16 cellular contexts compared by ENCODE assay signal in the genomic region with DNA sequence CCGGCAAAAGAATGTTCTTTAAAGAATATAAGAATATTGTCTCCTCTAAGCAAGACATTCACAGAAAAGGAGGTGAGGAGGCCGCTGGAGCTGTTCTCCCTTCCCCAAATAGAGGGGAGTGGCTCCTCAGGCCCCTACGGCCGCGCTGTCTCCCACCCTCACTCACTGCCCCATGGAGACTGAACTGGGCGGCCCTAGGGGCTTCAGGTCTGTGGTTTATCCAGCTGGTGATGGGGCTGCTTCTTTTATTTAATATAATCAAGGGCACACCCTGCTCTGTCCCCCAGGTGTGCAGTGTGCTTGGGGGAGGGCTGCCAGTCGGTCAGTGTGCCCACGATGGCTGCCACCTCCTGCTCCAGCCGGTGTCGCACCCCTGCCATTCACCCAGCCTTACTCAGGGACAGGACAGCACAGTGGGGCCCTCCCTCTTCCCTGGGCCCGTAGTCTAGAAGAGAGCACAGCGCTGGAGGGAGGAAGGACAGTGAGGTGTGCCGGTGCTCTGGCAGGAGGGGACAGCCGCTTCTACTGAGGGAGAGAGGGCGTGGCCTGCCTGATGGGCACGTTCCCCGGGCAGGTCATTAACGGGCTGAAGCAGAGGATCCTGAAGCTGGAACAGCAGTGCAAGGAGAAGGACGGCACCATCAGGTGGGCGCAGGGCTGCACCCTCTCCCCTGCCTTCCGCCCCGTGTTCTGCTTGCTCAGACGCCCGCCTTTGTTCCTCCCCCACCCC. TPM values are rescaled to one million over a fixed set of nuclear protein-coding genes. Genes with fewer than 3 reads are reported as not detected.
DNase-seq lines count a peak whose midpoint lies in the region; ATAC-seq and FAIRE-seq lines count a peak whose summit lies in the region.
"Had no signal": no experiment of that assay in that cellular context is flagged by ENCODE, and none has a peak within 500 bp of the region (broad histone marks: within the 10 kb centered on the region; RNA-seq: fewer than 3 reads in every experiment).

No MANE protein-coding gene starts in this region.

- H3K27me3 ChIP-seq in neuronal stem cell (ENCODE audit: control insufficient read depth in 3 of 3, insufficient read depth in 3 of 3, low read depth in 1 of 3, low read length in 3 of 3): no peaks in the 10 kb centered on the region
- H3K27me3 ChIP-seq: BLaER1 treated with 17β-estradiol and CSF1 and Interleukin-3, amounts not matched to agents 10 nM and 100 nM had no signal

- H2BK5ac ChIP-seq in neuronal stem cell (ENCODE audit: low read length): no peak overlapping the region

- H4K8ac ChIP-seq in neuronal stem cell (ENCODE audit: low read depth, low read length): no peak overlapping the region

- H2BK120ac ChIP-seq in neuronal stem cell (ENCODE audit: low read depth, low read length): no peak overlapping the region

- no peaks in the 10 kb centered on the region for H3K79me1 ChIP-seq in neuronal stem cell (ENCODE audit: low read depth, low read length)

- H4K91ac ChIP-seq in neuronal stem cell (ENCODE audit: low read depth, low read length, poor library complexity): no peak overlapping the region

- peak overlapping the region; percentile 83 for H3K18ac ChIP-seq in neuronal stem cell (ENCODE audit: low read length)

- H2BK12ac ChIP-seq in neuronal stem cell (ENCODE audit: low read length): no peak overlapping the region

- H3K9me3 Mint-ChIP-seq in activated CD8-positive, alpha-beta memory T cell treated with anti-CD3 and anti-CD28 coated beads, Interleukin-2, amount 10 ng/mL, durations not matched to agents 7 days and 5 days (ENCODE audit: low read depth): no peaks in the 10 kb centered on the region
- H3K9me3 Mint-ChIP-seq: CD4-positive, CD25-positive, alpha-beta regulatory T cell; HFFc6; IgD-negative memory B cell had no signal

- H3K9ac ChIP-seq in neuronal stem cell (ENCODE audit: low read depth, low read length, poor library complexity): no peak overlapping the region
- H3K9ac ChIP-seq: BLaER1 treated with 17β-estradiol and CSF1 and Interleukin-3, amounts not matched to agents 10 nM and 100 nM had no signal

- DNase-seq in D341Med (ENCODE audit: low spot score) (peak; percentile 15), HTR-8/SVneo (ENCODE audit: insufficient read length, low spot score) (no peak), neuronal stem cell (ENCODE audit: low spot score) (no peak), HPDE6-E6E7 (ENCODE audit: extremely low spot score) (no peak), GM19238 (ENCODE audit: insufficient read length, low spot score) (no peak), NCI-H345 (lab: John Stamatoyannopoulos, UW) (no peak)
- DNase-seq in activated CD8-positive, alpha-beta memory T cell treated with anti-CD3 and anti-CD28 coated beads, Interleukin-2, amount 10 ng/mL, durations not matched to agents 7 days and 5 days: no peak
- DNase-seq: ACHN; CD4-positive, CD25-positive, alpha-beta regulatory T cell; DMS 273 treated with DMSO at 0.1 percent for 48 hours; GOT3; HCEC 1CT; HFFc6 had no signal

- CTCF ChIA-PET in activated CD8-positive, alpha-beta memory T cell treated with anti-CD3 and anti-CD28 coated beads, Interleukin-2, amount 10 ng/mL, durations not matched to agents 7 days and 5 days (lab: Charles Lee): no interaction called here

- no peak overlapping the region for H3K27ac ChIP-seq in neuronal stem cell (replicated peaks; ENCODE audit: low read length)
- H3K27ac ChIP-seq: BLaER1 treated with 17β-estradiol and CSF1 and Interleukin-3, amounts not matched to agents 10 nM and 100 nM had no signal

- peak overlapping the region; percentile 37 for H2BK15ac ChIP-seq in neuronal stem cell (ENCODE audit: low read length)

- no peak overlapping the region for H3K4me3 Mint-ChIP-seq in activated CD8-positive, alpha-beta memory T cell treated with anti-CD3 and anti-CD28 coated beads, Interleukin-2, amount 10 ng/mL, durations not matched to agents 7 days and 5 days
- H3K4me3 Mint-ChIP-seq: CD4-positive, CD25-positive, alpha-beta regulatory T cell; HFFc6; IgD-negative memory B cell had no signal

- no peaks in the 10 kb centered on the region for H3K27me3 Mint-ChIP-seq in activated CD8-positive, alpha-beta memory T cell treated with anti-CD3 and anti-CD28 coated beads, Interleukin-2, amount 10 ng/mL, durations not matched to agents 7 days and 5 days
- H3K27me3 Mint-ChIP-seq: CD4-positive, CD25-positive, alpha-beta regulatory T cell; IgD-negative memory B cell had no signal

- no peak overlapping the region for H3K4me2 ChIP-seq in neuronal stem cell (ENCODE audit: insufficient read depth, low read length, poor library complexity, severe bottlenecking)
- H3K4me2 ChIP-seq: BLaER1 treated with 17β-estradiol and CSF1 and Interleukin-3, amounts not matched to agents 10 nM and 100 nM had no signal

- no peak overlapping the region for H2AFZ ChIP-seq in neuronal stem cell (ENCODE audit: low read length)

- FAIRE-seq in HTR-8/SVneo (lab: Jason Lieb, UNC): peak; percentile 68

- peak overlapping the region; percentile 61 for H2AK5ac ChIP-seq in neuronal stem cell (ENCODE audit: low read depth, low read length)

- WGBS in neuronal stem cell (ENCODE audit: extremely low coverage in 2 of 2, insufficient read length in 2 of 2, insufficient replicate concordance in 1 of 2), 2 donors: no CpG with 5 or more reads among the region's 24 CpGs

- peaks cover 0 to 4% of the 10 kb centered on the region in 2 donors for H3K4me1 ChIP-seq in neuronal stem cell (ENCODE audit: control insufficient read depth in 2 of 2, insufficient read depth in 1 of 2, low read depth in 1 of 2, low read length in 2 of 2)

- H3K36me3 ChIP-seq in neuronal stem cell (replicated peaks in 1 of 2; ENCODE audit: control insufficient read depth in 2 of 2, insufficient read depth in 2 of 2, low read length in 2 of 2): peaks cover 4 to 31% of the 10 kb centered on the region in 2 donors

- H3K36me3 Mint-ChIP-seq in activated CD8-positive, alpha-beta memory T cell treated with anti-CD3 and anti-CD28 coated beads, Interleukin-2, amount 10 ng/mL, durations not matched to agents 7 days and 5 days: peaks cover 6% of the 10 kb centered on the region

- no peaks in the 10 kb centered on the region for H3K9me3 ChIP-seq in neuronal stem cell (replicated peaks in 1 of 2; ENCODE audit: control insufficient read depth in 2 of 2, insufficient read depth in 1 of 2, low read depth in 1 of 2, low read length in 2 of 2)
- H3K9me3 ChIP-seq: BLaER1 treated with 17β-estradiol and CSF1 and Interleukin-3, amounts not matched to agents 10 nM and 100 nM had no signal

- peak; percentile 35 for ATAC-seq in esophagus mucosa
- ATAC-seq in activated CD8-positive, alpha-beta memory T cell treated with anti-CD3 and anti-CD28 coated beads, Interleukin-2, amount 10 ng/mL, durations not matched to agents 7 days and 5 days: no peak

- peak overlapping the region; percentile 73 for H3K23ac ChIP-seq in neuronal stem cell (ENCODE audit: low read depth, low read length, poor library complexity)

- no peak overlapping the region for H3K4ac ChIP-seq in neuronal stem cell (ENCODE audit: low read length)

- peak overlapping the region; percentile 56 for H3K14ac ChIP-seq in neuronal stem cell (ENCODE audit: low read length)

- no peaks in the 10 kb centered on the region for H3K4me1 Mint-ChIP-seq in activated CD8-positive, alpha-beta memory T cell treated with anti-CD3 and anti-CD28 coated beads, Interleukin-2, amount 10 ng/mL, durations not matched to agents 7 days and 5 days
- H3K4me1 Mint-ChIP-seq: CD4-positive, CD25-positive, alpha-beta regulatory T cell; IgD-negative memory B cell had no signal

- no peak overlapping the region for H3K27ac Mint-ChIP-seq in activated CD8-positive, alpha-beta memory T cell treated with anti-CD3 and anti-CD28 coated beads, Interleukin-2, amount 10 ng/mL, durations not matched to agents 7 days and 5 days
- H3K27ac Mint-ChIP-seq: CD4-positive, CD25-positive, alpha-beta regulatory T cell; HFFc6; IgD-negative memory B cell had no signal

- H3K4me3 ChIP-seq in neuronal stem cell (ENCODE audit: low read length in 2 of 2): no peak overlapping the region
- H3K4me3 ChIP-seq: BLaER1 treated with 17β-estradiol and CSF1 and Interleukin-3, amounts not matched to agents 10 nM and 100 nM had no signal

RNA-seq across cellular contexts. Expression of a gene that starts 23.4 kb away (rescaled TPM):
- total RNA-seq in esophagus mucosa: 7.5 TPM
- polyA plus RNA-seq in neuronal stem cell (2013, experiment 1 of 2): 10.4 TPM
- polyA plus RNA-seq in neuronal stem cell (2013, experiment 2 of 2): 10.3 TPM
- 10 to 100 TPM; 14.9 to 15.2 TPM for total RNA-seq in activated CD8-positive, alpha-beta memory T cell treated with anti-CD3 and anti-CD28 coated beads, Interleukin-2, amount 10 ng/mL, durations not matched to agents 7 days and 5 days

RNA-seq across cellular contexts. Expression of a gene that starts 26.8 kb away (rescaled TPM):
- total RNA-seq in esophagus mucosa: 11.9 TPM
- 18.7 TPM for polyA plus RNA-seq in neuronal stem cell (2013, experiment 1 of 2)
- polyA plus RNA-seq in neuronal stem cell (2013, experiment 2 of 2): 18.1 TPM
- total RNA-seq in activated CD8-positive, alpha-beta memory T cell treated with anti-CD3 and anti-CD28 coated beads, Interleukin-2, amount 10 ng/mL, durations not matched to agents 7 days and 5 days: 10 to 100 TPM; 41.5 to 43.5 TPM

RNA-seq across cellular contexts. Expression of a gene that starts 49.6 kb away (rescaled TPM):
- total RNA-seq in esophagus mucosa: 11.7 TPM
- 136 TPM for polyA plus RNA-seq in neuronal stem cell (2013, experiment 1 of 2)
- 133 TPM for polyA plus RNA-seq in neuronal stem cell (2013, experiment 2 of 2)
- 10 to 100 TPM; 19.9 to 31.7 TPM for total RNA-seq in activated CD8-positive, alpha-beta memory T cell treated with anti-CD3 and anti-CD28 coated beads, Interleukin-2, amount 10 ng/mL, durations not matched to agents 7 days and 5 days
